Comparison of ENCODE assay signal across 9 cellular contexts in genomic region chr18:42052137-42052708, GRCh38.
DNase-seq lines count a peak whose midpoint lies in the region; ATAC-seq and TF ChIP-seq lines count a peak whose summit lies in the region.
"Had no signal": no experiment of that assay in that cellular context is flagged by ENCODE, and none has a peak within 500 bp of the region (broad histone marks: within the 10 kb centered on the region; RNA-seq: fewer than 3 reads in every experiment).

No MANE protein-coding gene starts in this region.

- peaks cover 8% of the 10 kb centered on the region for H3K4me1 Mint-ChIP-seq in activated CD8-positive, alpha-beta T cell treated with anti-CD3 and anti-CD28 coated beads for 36 hours (ENCODE audit: low read depth)
- peaks cover 8% of the 10 kb centered on the region for H3K4me1 Mint-ChIP-seq in activated CD8-positive, alpha-beta T cell treated with anti-CD3 and anti-CD28 coated beads, Interleukin-2, amount 10 ng/mL, durations not matched to agents 7 days and 5 days (ENCODE audit: low read depth)
- H3K4me1 Mint-ChIP-seq in activated T-helper 17 cell treated with anti-CD3 and anti-CD28 coated beads, Interleukin-2, amount 50 U/mL, for 72 hours: peaks cover 5% of the 10 kb centered on the region

- H3K9ac ChIP-seq in PC-3 (ENCODE audit: low read length) (no peak overlapping the region), smooth muscle cell (ENCODE audit: low read depth) (no peak overlapping the region)

- H3K4me1 ChIP-seq in PC-3 (ENCODE audit: insufficient read depth, low read length): peaks cover 16% of the 10 kb centered on the region
- H3K4me1 ChIP-seq in smooth muscle cell (ENCODE audit: low read depth): peaks cover 16% of the 10 kb centered on the region

- no peak for ATAC-seq in activated CD8-positive, alpha-beta T cell treated with anti-CD3 and anti-CD28 coated beads for 36 hours
- ATAC-seq in activated CD8-positive, alpha-beta T cell treated with anti-CD3 and anti-CD28 coated beads, Interleukin-2, amount 10 ng/mL, durations not matched to agents 7 days and 5 days: no peak
- no peak for ATAC-seq in PC-3
- ATAC-seq in activated T-helper 17 cell treated with anti-CD3 and anti-CD28 coated beads, Interleukin-2, amount 50 U/mL, for 72 hours (replicated peaks): no peak

- H2AFZ ChIP-seq in PC-3 (ENCODE audit: low read length) (no peak overlapping the region), smooth muscle cell (ENCODE audit: low read depth) (no peak overlapping the region)

- H3K4me3 ChIP-seq in PC-3 (ENCODE audit: low read length): no peak overlapping the region
- H3K4me3 ChIP-seq in smooth muscle cell: no peak overlapping the region

- peak overlapping the region; percentile 12 for H3K27ac Mint-ChIP-seq in activated CD8-positive, alpha-beta T cell treated with anti-CD3 and anti-CD28 coated beads for 36 hours
- no peak overlapping the region for H3K27ac Mint-ChIP-seq in activated CD8-positive, alpha-beta T cell treated with anti-CD3 and anti-CD28 coated beads, Interleukin-2, amount 10 ng/mL, durations not matched to agents 7 days and 5 days
- H3K27ac Mint-ChIP-seq in activated T-helper 17 cell treated with anti-CD3 and anti-CD28 coated beads, Interleukin-2, amount 50 U/mL, for 72 hours: no peak overlapping the region
- H3K27ac Mint-ChIP-seq: activated naive CD8-positive, alpha-beta T cell had no signal

- H3K27me3 ChIP-seq in PC-3 (ENCODE audit: low read length) (no peaks in the 10 kb centered on the region), smooth muscle cell (ENCODE audit: low read depth) (no peaks in the 10 kb centered on the region)

- H3K9me3 ChIP-seq in PC-3 (ENCODE audit: low read length) (no peaks in the 10 kb centered on the region), smooth muscle cell (replicated peaks; ENCODE audit: low read depth) (no peaks in the 10 kb centered on the region)

- H3K27me3 Mint-ChIP-seq in activated CD8-positive, alpha-beta T cell treated with anti-CD3 and anti-CD28 coated beads for 36 hours: no peaks in the 10 kb centered on the region
- H3K27me3 Mint-ChIP-seq in activated CD8-positive, alpha-beta T cell treated with anti-CD3 and anti-CD28 coated beads, Interleukin-2, amount 10 ng/mL, durations not matched to agents 7 days and 5 days (ENCODE audit: low read depth): no peaks in the 10 kb centered on the region
- H3K27me3 Mint-ChIP-seq in activated T-helper 17 cell treated with anti-CD3 and anti-CD28 coated beads, Interleukin-2, amount 50 U/mL, for 72 hours: no peaks in the 10 kb centered on the region
- H3K27me3 Mint-ChIP-seq: activated naive CD8-positive, alpha-beta T cell had no signal

- no peak overlapping the region for H3K4me3 Mint-ChIP-seq in activated CD8-positive, alpha-beta T cell treated with anti-CD3 and anti-CD28 coated beads for 36 hours
- no peak overlapping the region for H3K4me3 Mint-ChIP-seq in activated CD8-positive, alpha-beta T cell treated with anti-CD3 and anti-CD28 coated beads, Interleukin-2, amount 10 ng/mL, durations not matched to agents 7 days and 5 days
- no peak overlapping the region for H3K4me3 Mint-ChIP-seq in activated T-helper 17 cell treated with anti-CD3 and anti-CD28 coated beads, Interleukin-2, amount 50 U/mL, for 72 hours
- H3K4me3 Mint-ChIP-seq: activated naive CD8-positive, alpha-beta T cell had no signal

- no peaks in the 10 kb centered on the region for H3K36me3 ChIP-seq in PC-3 (ENCODE audit: low read depth, low read length)
- H3K36me3 ChIP-seq in smooth muscle cell (ENCODE audit: low read depth): no peaks in the 10 kb centered on the region

- H3F3A ChIP-seq in PC-3 (ENCODE audit: low read length, unreplicated experiment) (no peaks in the 10 kb centered on the region), smooth muscle cell (ENCODE audit: low read depth) (peaks cover 9% of the 10 kb centered on the region)

- no TSS peak for BruUV-seq in PC-3 (replicated peaks; lab: Mats Ljungman, UMichigan)

- POLR2A ChIA-PET in activated CD8-positive, alpha-beta T cell treated with anti-CD3 and anti-CD28 coated beads for 36 hours (lab: Charles Lee): no interaction called here
- POLR2A ChIA-PET in activated CD8-positive, alpha-beta T cell treated with anti-CD3 and anti-CD28 coated beads, Interleukin-2, amount 10 ng/mL, durations not matched to agents 7 days and 5 days (lab: Charles Lee): no interaction called here
- POLR2A ChIA-PET in PC-3 (lab: Charles Lee; ENCODE audit: unreplicated experiment): no interaction called here

- H4K20me1 ChIP-seq in PC-3 (ENCODE audit: low read length) (no peaks in the 10 kb centered on the region), smooth muscle cell (ENCODE audit: low read depth) (no peaks in the 10 kb centered on the region)

- H3K9me3 Mint-ChIP-seq in activated CD8-positive, alpha-beta T cell treated with anti-CD3 and anti-CD28 coated beads for 36 hours: no peaks in the 10 kb centered on the region
- no peaks in the 10 kb centered on the region for H3K9me3 Mint-ChIP-seq in activated CD8-positive, alpha-beta T cell treated with anti-CD3 and anti-CD28 coated beads, Interleukin-2, amount 10 ng/mL, durations not matched to agents 7 days and 5 days (ENCODE audit: insufficient read depth)
- H3K9me3 Mint-ChIP-seq in activated T-helper 17 cell treated with anti-CD3 and anti-CD28 coated beads, Interleukin-2, amount 50 U/mL, for 72 hours: no peaks in the 10 kb centered on the region

- CTCF ChIA-PET in activated CD8-positive, alpha-beta T cell treated with anti-CD3 and anti-CD28 coated beads for 36 hours (lab: Charles Lee): interaction anchor here (0.7 to 5.5 kb wide), 8 partner anchors 10 to 1545 kb away, joined by 3 to 69 read pairs (median 7); no protein-coding TSS in a partner anchor
- CTCF ChIA-PET in activated CD8-positive, alpha-beta T cell treated with anti-CD3 and anti-CD28 coated beads, Interleukin-2, amount 10 ng/mL, durations not matched to agents 7 days and 5 days (lab: Charles Lee): interaction anchor here (0.7 to 4.3 kb wide), 9 partner anchors 18 to 62 kb away, joined by 3 to 33 read pairs (median 11); no protein-coding TSS in a partner anchor
- CTCF ChIA-PET in PC-3 (lab: Charles Lee): interaction anchor here (0.6 to 1.5 kb wide), 3 partner anchors 24 to 62 kb away, joined by 3 to 4 read pairs (median 3); no protein-coding TSS in a partner anchor

- peaks cover 20% of the 10 kb centered on the region for H3K36me3 Mint-ChIP-seq in activated CD8-positive, alpha-beta T cell treated with anti-CD3 and anti-CD28 coated beads for 36 hours (ENCODE audit: low read depth)
- H3K36me3 Mint-ChIP-seq in activated CD8-positive, alpha-beta T cell treated with anti-CD3 and anti-CD28 coated beads, Interleukin-2, amount 10 ng/mL, durations not matched to agents 7 days and 5 days (ENCODE audit: low read depth): peaks cover 20% of the 10 kb centered on the region
- peaks cover 76% of the 10 kb centered on the region for H3K36me3 Mint-ChIP-seq in activated T-helper 17 cell treated with anti-CD3 and anti-CD28 coated beads, Interleukin-2, amount 50 U/mL, for 72 hours (ENCODE audit: low read depth)

- no peaks in the 10 kb centered on the region for H3K9me2 ChIP-seq in PC-3 (replicated peaks; ENCODE audit: low read length)

- H3K27ac ChIP-seq in PC-3 (ENCODE audit: low read length) (no peak overlapping the region), smooth muscle cell (ENCODE audit: low read depth) (peak overlapping the region; percentile 10)

- intact Hi-C loops in activated CD8-positive, alpha-beta T cell treated with anti-CD3 and anti-CD28 coated beads for 36 hours (cut with micrococcal nuclease): no loop called here
- intact Hi-C loops in PC-3 (cut with micrococcal nuclease): loop anchor here (2.0 to 10.0 kb wide), 4 partner anchors 61 to 1511 kb away; no protein-coding TSS in a partner anchor

- no peaks in the 10 kb centered on the region for H3K79me2 ChIP-seq in PC-3 (ENCODE audit: low read length)
- H3K79me2 ChIP-seq in smooth muscle cell (ENCODE audit: low read depth): no peaks in the 10 kb centered on the region

- 67% methylated on average over 3 of the region's 3 CpGs for WGBS in smooth muscle cell (ENCODE audit: low lambda C conversion rate)

- TF ChIP-seq CTCF in activated CD8-positive, alpha-beta T cell treated with anti-CD3 and anti-CD28 coated beads for 36 hours (IDR thresholded peaks at IDR 0.05): no peak
- TF ChIP-seq CTCF in PC-3 (conservative IDR thresholded peaks at IDR 0.05; ENCODE audit: low read depth, low read length): peak; percentile 45
- TF ChIP-seq CTCF in smooth muscle cell (IDR thresholded peaks at IDR 0.05; ENCODE audit: borderline replicate concordance, insufficient read depth, poor library complexity, severe bottlenecking): peak; percentile 55

- no peak for TF ChIP-seq POLR2A in erythroblast (IDR thresholded peaks at IDR 0.05; ENCODE audit: low read length)

- H3K4me2 ChIP-seq in PC-3 (ENCODE audit: low read length) (no peak overlapping the region), smooth muscle cell (no peak overlapping the region)

- no peak for DNase-seq in activated CD8-positive, alpha-beta T cell treated with anti-CD3 and anti-CD28 coated beads for 36 hours
- no peak for DNase-seq in activated CD8-positive, alpha-beta T cell treated with anti-CD3 and anti-CD28 coated beads, Interleukin-2, amount 10 ng/mL, durations not matched to agents 7 days and 5 days
- DNase-seq in PC-3: peak; percentile 4
- peak; percentile 10 to 34 for DNase-seq in erythroblast (lab: John Stamatoyannopoulos, UW)
- DNase-seq in smooth muscle cell (lab: John Stamatoyannopoulos, UW; ENCODE audit: unreplicated experiment): no peak
- no peak for DNase-seq in germinal center (ENCODE audit: low spot score)
- DNase-seq in stimulated activated naive CD4-positive, alpha-beta T cell treated with Interleukin-2 at 50 U/mL for 16 hours (lab: John Stamatoyannopoulos, UW): no peak

Comparison
In these comparisons a context has a peak if more than half of its experiments do, and no peak if none do; other contexts are left out.
1. DNase-seq: peak in PC-3 (single experiment) and erythroblast (2 of 2); none in activated CD8-positive, alpha-beta T cell treated with anti-CD3 and anti-CD28 coated beads for 36 hours (single experiment), activated CD8-positive, alpha-beta T cell treated with anti-CD3 and anti-CD28 coated beads, Interleukin-2, amount 10 ng/mL, durations not matched to agents 7 days and 5 days (single experiment), smooth muscle cell (single experiment), germinal center (single experiment) and stimulated activated naive CD4-positive, alpha-beta T cell treated with Interleukin-2 at 50 U/mL for 16 hours (single experiment).